In genomic region chr18:2114289-2114688, GRCh38 we compare ENCODE assay signal across 24 cellular contexts.
DNase-seq lines count a peak whose midpoint lies in the region; ATAC-seq, FAIRE-seq and TF ChIP-seq lines count a peak whose summit lies in the region.
"Had no signal": no experiment of that assay in that cellular context is flagged by ENCODE, and none has a peak within 500 bp of the region (broad histone marks: within the 10 kb centered on the region; RNA-seq: fewer than 3 reads in every experiment).

No MANE protein-coding gene starts in this region.

- H3K27ac Mint-ChIP-seq in naive thymus-derived CD8-positive, alpha-beta T cell: no peak overlapping the region
- H3K27ac Mint-ChIP-seq in activated T-helper 17 cell treated with anti-CD3 and anti-CD28 coated beads, Interleukin-2, amount 50 U/mL, for 72 hours: no peak overlapping the region
- H3K27ac Mint-ChIP-seq: CD4-positive, CD25-positive, alpha-beta regulatory T cell; CD8-positive, alpha-beta memory T cell had no signal

- H3K4me1 Mint-ChIP-seq in naive thymus-derived CD8-positive, alpha-beta T cell: no peaks in the 10 kb centered on the region
- H3K4me1 Mint-ChIP-seq in activated T-helper 17 cell treated with anti-CD3 and anti-CD28 coated beads, Interleukin-2, amount 50 U/mL, for 72 hours: no peaks in the 10 kb centered on the region
- H3K4me1 Mint-ChIP-seq: CD8-positive, alpha-beta memory T cell had no signal

- CTCF ChIA-PET in mammary epithelial cell (lab: Charles Lee; ENCODE audit: low non-redundant PET): no interaction called here

- 50% methylated on average over 2 of the region's 2 CpGs for WGBS in mammary epithelial cell (ENCODE audit: low coverage, missing lambda C conversion rate)

- H3K9me3 Mint-ChIP-seq in naive thymus-derived CD8-positive, alpha-beta T cell: no peaks in the 10 kb centered on the region
- H3K9me3 Mint-ChIP-seq in activated T-helper 17 cell treated with anti-CD3 and anti-CD28 coated beads, Interleukin-2, amount 50 U/mL, for 72 hours: no peaks in the 10 kb centered on the region

- no TSS peak for BruUV-seq in mammary epithelial cell (replicated peaks; lab: Mats Ljungman, UMichigan)

- no peaks in the 10 kb centered on the region for H3F3A ChIP-seq in Loucy (ENCODE audit: low read depth)

- H4K20me1 ChIP-seq in Loucy (ENCODE audit: insufficient read depth, low read length, poor library complexity, severe bottlenecking) (no peaks in the 10 kb centered on the region), mammary epithelial cell (ENCODE audit: insufficient read depth, low read length) (no peaks in the 10 kb centered on the region)

- POLR2A ChIA-PET in naive thymus-derived CD8-positive, alpha-beta T cell (lab: Charles Lee): no interaction called here

- ATAC-seq in naive thymus-derived CD8-positive, alpha-beta T cell: no peak
- ATAC-seq in activated T-helper 17 cell treated with anti-CD3 and anti-CD28 coated beads, Interleukin-2, amount 50 U/mL, for 72 hours (replicated peaks): no peak
- ATAC-seq in GM21723 (IDR thresholded peaks at IDR 0.05; ENCODE audit: unreplicated experiment): no peak
- ATAC-seq: GM12878, K562 had no signal

- H3K27me3 Mint-ChIP-seq in naive thymus-derived CD8-positive, alpha-beta T cell: peaks cover 8 to 50% (median 29%) of the 10 kb centered on the region in 5 donors
- peaks cover 31% of the 10 kb centered on the region for H3K27me3 Mint-ChIP-seq in activated T-helper 17 cell treated with anti-CD3 and anti-CD28 coated beads, Interleukin-2, amount 50 U/mL, for 72 hours

- H3K79me2 ChIP-seq in Loucy (ENCODE audit: insufficient read depth, low read length) (no peaks in the 10 kb centered on the region), mammary epithelial cell (ENCODE audit: insufficient read depth, low read length) (no peaks in the 10 kb centered on the region)

- H3K9me3 ChIP-seq in Loucy (ENCODE audit: insufficient read depth, low read depth, low read length): no peaks in the 10 kb centered on the region
- no peaks in the 10 kb centered on the region for H3K9me3 ChIP-seq in mammary epithelial cell (replicated peaks; ENCODE audit: insufficient read depth, low read length)
- H3K9me3 ChIP-seq: BE2C, HAP-1 had no signal

- H3K36me3 Mint-ChIP-seq in naive thymus-derived CD8-positive, alpha-beta T cell: no peaks in the 10 kb centered on the region
- no peaks in the 10 kb centered on the region for H3K36me3 Mint-ChIP-seq in activated T-helper 17 cell treated with anti-CD3 and anti-CD28 coated beads, Interleukin-2, amount 50 U/mL, for 72 hours (ENCODE audit: low read depth)
- H3K36me3 Mint-ChIP-seq: CD4-positive, CD25-positive, alpha-beta regulatory T cell; CD8-positive, alpha-beta memory T cell had no signal

- TF ChIP-seq CTCF in Loucy (conservative IDR thresholded peaks at IDR 0.05; ENCODE audit: low read length) (no peak), mammary epithelial cell (conservative IDR thresholded peaks at IDR 0.05 in 1 of 2, IDR thresholded peaks at IDR 0.05 in 1 of 2; ENCODE audit: extremely low read depth in 1 of 2, insufficient read depth in 1 of 2, low read depth in 1 of 2, low read length in 2 of 2) (no peak)

- intact Hi-C loops in mammary epithelial cell (cut with micrococcal nuclease): no loop called here

- H3K27ac ChIP-seq in mammary epithelial cell (ENCODE audit: insufficient read depth, low read depth, low read length): no peak overlapping the region

- H3K4me1 ChIP-seq in Loucy (ENCODE audit: insufficient read depth, low read length, poor library complexity, severe bottlenecking): peaks cover 35% of the 10 kb centered on the region
- H3K4me1 ChIP-seq in mammary epithelial cell (ENCODE audit: insufficient read depth, low read length): peaks cover 27% of the 10 kb centered on the region
- H3K4me1 ChIP-seq: BE2C had no signal

- no peaks in the 10 kb centered on the region for H3K9me2 ChIP-seq in Loucy (replicated peaks; ENCODE audit: low read depth, low read length)

- H3K4me3 ChIP-seq in Loucy (ENCODE audit: low read length, poor library complexity, severe bottlenecking) (no peak overlapping the region), mammary epithelial cell (replicated peaks in 1 of 3; ENCODE audit: insufficient read depth in 1 of 3, low read depth in 2 of 3, low read length in 3 of 3) (no peak overlapping the region)
- H3K4me3 ChIP-seq: GM12878, HAP-1, K562 had no signal

- H2AFZ ChIP-seq in Loucy (ENCODE audit: low read length): peak overlapping the region; percentile 73
- peak overlapping the region; percentile 69 for H2AFZ ChIP-seq in mammary epithelial cell (ENCODE audit: low read depth, low read length)

- H3K27me3 ChIP-seq in Loucy (ENCODE audit: insufficient read depth, low read length, poor library complexity, severe bottlenecking) (no peaks in the 10 kb centered on the region), mammary epithelial cell (ENCODE audit: insufficient read depth, low read length) (no peaks in the 10 kb centered on the region)
- H3K27me3 ChIP-seq: BE2C had no signal

- dilution Hi-C loops in mammary epithelial cell (cut with HindIII; ENCODE audit: low sequenced_read_pairs): no loop called here

- in situ Hi-C loops in mammary epithelial cell (cut with MboI; ENCODE audit: low sequenced_read_pairs in 2 of 2): loop anchor here in 1 of 2 donors (25.0 kb wide), 1 partner anchor 98 kb away; no protein-coding TSS in a partner anchor

- no peak for DNase-seq in mammary epithelial cell
- peak; percentile 17 for DNase-seq in iPS-NIHi7 (ENCODE audit: extremely low spot score)
- DNase-seq in urothelium cell line (ENCODE audit: low spot score): no peak
- DNase-seq in naive thymus-derived CD8-positive, alpha-beta T cell: no peak
- DNase-seq: ACHN; BE2C; C1 segment of cervical spinal cord; CD4-positive, CD25-positive, alpha-beta regulatory T cell; CD8-positive, alpha-beta memory T cell; COR-L47; DMS 273 treated with DMSO at 0.1 percent for 48 hours; DMS53; DND-41; EL; GOT3; IMR-90 had no signal

- no peaks in the 10 kb centered on the region for H3K36me3 ChIP-seq in Loucy (ENCODE audit: insufficient read depth, low read length)
- H3K36me3 ChIP-seq in mammary epithelial cell (ENCODE audit: insufficient read depth, low read length): no peaks in the 10 kb centered on the region
- H3K36me3 ChIP-seq: BE2C, HAP-1 had no signal

- no peak overlapping the region for H3K4me3 Mint-ChIP-seq in naive thymus-derived CD8-positive, alpha-beta T cell
- no peak overlapping the region for H3K4me3 Mint-ChIP-seq in activated T-helper 17 cell treated with anti-CD3 and anti-CD28 coated beads, Interleukin-2, amount 50 U/mL, for 72 hours
- H3K4me3 Mint-ChIP-seq: CD4-positive, CD25-positive, alpha-beta regulatory T cell; CD8-positive, alpha-beta memory T cell had no signal

- H3K4me2 ChIP-seq in Loucy (ENCODE audit: low read depth, low read length, poor library complexity, severe bottlenecking): no peak overlapping the region
- no peak overlapping the region for H3K4me2 ChIP-seq in mammary epithelial cell (ENCODE audit: insufficient read depth, low read depth, low read length)

- FAIRE-seq in urothelium cell line (lab: Jason Lieb, UNC): peak; percentile 30
- FAIRE-seq: A204.1, GM12878, HTR-8/SVneo, K562 had no signal

- H3K9ac ChIP-seq in Loucy (ENCODE audit: low read depth, low read length, poor library complexity, severe bottlenecking) (no peak overlapping the region), mammary epithelial cell (ENCODE audit: insufficient read depth, low read length) (no peak overlapping the region)
